Comparison of ENCODE assay signal across 8 cellular contexts in the genomic region with DNA sequence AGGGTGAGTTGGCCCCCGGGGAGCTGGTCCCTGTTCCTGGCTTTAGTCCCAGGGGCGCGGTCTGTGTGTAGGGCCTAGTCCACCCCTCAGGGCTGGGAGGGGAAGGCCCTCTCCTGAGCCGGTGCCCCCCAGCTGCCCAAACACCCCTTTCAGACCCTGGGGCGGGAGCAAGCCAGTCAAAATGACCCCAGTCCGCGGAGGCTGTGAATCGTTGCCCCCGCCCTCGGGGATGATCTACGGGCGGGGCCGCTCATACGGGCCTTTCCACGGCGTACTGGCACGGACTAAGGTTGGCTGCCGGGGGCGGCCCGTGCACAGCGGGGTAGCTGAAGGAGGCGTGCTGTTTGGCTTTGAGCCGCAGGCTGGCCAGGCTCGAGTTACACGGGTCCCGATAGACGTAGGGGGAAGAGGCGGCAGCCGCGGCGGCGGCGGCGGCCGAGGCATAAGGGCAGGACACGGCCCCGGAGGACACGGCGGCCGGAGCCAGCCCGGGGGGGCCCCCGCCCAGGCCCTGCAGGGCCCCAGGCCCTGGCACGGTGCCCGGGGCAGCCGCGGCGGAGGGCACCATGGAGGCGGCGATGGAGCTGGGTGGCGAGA. TPM values are rescaled to one million over a fixed set of nuclear protein-coding genes. Genes with fewer than 3 reads are reported as not detected.
A peak's percentile ranks its signal among the peaks of the same experiment; 100 is the strongest.
DNase-seq lines count a peak whose midpoint lies in the region; ATAC-seq and TF ChIP-seq lines count a peak whose summit lies in the region.

No MANE protein-coding gene starts in this region.

- peaks cover 26% of the 10 kb centered on the region for H3K4me1 Mint-ChIP-seq in MCF 10A (ENCODE audit: insufficient read depth, unreplicated experiment)

- BruUV-seq in MCF 10A (replicated peaks; lab: Mats Ljungman, UMichigan), result no TSS peak

- H3K4me3 Mint-ChIP-seq in MCF 10A (ENCODE audit: unreplicated experiment), result peak overlapping the region; percentile 68

- peak overlapping the region; percentile 42 for H3K4me3 ChIP-seq in AG09309 (ENCODE audit: control insufficient read depth, low read depth, low read length)
- H3K4me3 ChIP-seq in kidney epithelial cell (ENCODE audit: low read depth, low read length), result peak overlapping the region; percentile 47

- intact Hi-C loops in MCF 10A (cut with micrococcal nuclease), result loop anchor here (1.0 kb wide), 1 partner anchor 117 kb away; no protein-coding TSS in a partner anchor

- peaks cover 17% of the 10 kb centered on the region for H3K27me3 Mint-ChIP-seq in MCF 10A (ENCODE audit: insufficient read depth, unreplicated experiment)

- H3K27me3 ChIP-seq in kidney epithelial cell (ENCODE audit: control insufficient read depth, insufficient read depth, low read length), result peaks cover 31% of the 10 kb centered on the region

- no peaks in the 10 kb centered on the region for H3K36me3 ChIP-seq in kidney epithelial cell (ENCODE audit: control insufficient read depth, insufficient read depth, low read length)

- peaks cover 6% of the 10 kb centered on the region for H3K36me3 Mint-ChIP-seq in MCF 10A (ENCODE audit: insufficient read depth, unreplicated experiment)

- CTCF ChIA-PET in MCF 10A (lab: Yijun Ruan, JAX), result interaction anchor here (0.5 to 17.5 kb wide), 43 partner anchors 9 to 1016 kb away, joined by 3 to 354 read pairs (median 5); a partner anchor contains a TSS

- TF ChIP-seq CTCF in AG09309 (IDR thresholded peaks at IDR 0.05; ENCODE audit: control insufficient read depth, insufficient read depth, low read depth, low read length, missing control alignments), result no peak
- no peak for TF ChIP-seq CTCF in MCF 10A (IDR thresholded peaks at IDR 0.05; ENCODE audit: unreplicated experiment)
- TF ChIP-seq CTCF in kidney epithelial cell (IDR thresholded peaks at IDR 0.05; ENCODE audit: insufficient read depth, low read length, poor library complexity, severe bottlenecking), result no peak

- ATAC-seq in HG03432 (IDR thresholded peaks at IDR 0.05; ENCODE audit: unreplicated experiment), result peak; percentile 6
- no peak for ATAC-seq in HG02884 (IDR thresholded peaks at IDR 0.05; ENCODE audit: unreplicated experiment)
- ATAC-seq in GM19452 (IDR thresholded peaks at IDR 0.05; ENCODE audit: unreplicated experiment), result no peak

- DNase-seq in AG09309 (ENCODE audit: low read depth), result no peak
- DNase-seq in SHP77 (lab: John Stamatoyannopoulos, UW), result peak; percentile 42 to 69
- DNase-seq in MCF 10A (ENCODE audit: unreplicated experiment), result peak; percentile 83
- DNase-seq in kidney epithelial cell (ENCODE audit: low read depth), result no peak
- peak; percentile 15 to 36 for DNase-seq in stimulated activated CD4-positive, alpha-beta T cell treated with anti-CD3 and anti-CD28 coated beads, Interleukin-4, amount 100 ng/mL, for 4 hours

- POLR2A ChIA-PET in MCF 10A (lab: Yijun Ruan, JAX), result interaction anchor here (0.8 to 2.1 kb wide), 15 partner anchors 15 to 191 kb away, joined by 3 to 15 read pairs (median 4); a partner anchor contains a TSS

- no peaks in the 10 kb centered on the region for H3K9me3 Mint-ChIP-seq in MCF 10A (ENCODE audit: unreplicated experiment)

- no peak overlapping the region for H3K27ac Mint-ChIP-seq in MCF 10A (ENCODE audit: low read depth, unreplicated experiment)

RNA-seq across cellular contexts. Expression of a gene that starts 4.3 kb away (rescaled TPM):
- total RNA-seq in MCF 10A (2022), result not detected in 2 replicates
- total RNA-seq in kidney epithelial cell, result 0.55 and 1.1 TPM in 2 replicates

RNA-seq across cellular contexts. Expression of a gene that starts 10.9 kb away (rescaled TPM):
- total RNA-seq in MCF 10A (2022) (not detected in 2 replicates), kidney epithelial cell (0.14 and 0.21 TPM in 2 replicates)

RNA-seq across cellular contexts. Expression of a gene that starts 15.0 kb away (rescaled TPM):
- total RNA-seq in MCF 10A (2022) (50.0 and 50.6 TPM in 2 replicates), kidney epithelial cell (36.7 and 40.9 TPM in 2 replicates)

Comparison
In these comparisons a context has a peak if more than half of its experiments do, and no peak if none do; other contexts are left out.
1. DNase-seq: peak in SHP77 (2 of 2), MCF 10A (single experiment) and stimulated activated CD4-positive, alpha-beta T cell treated with anti-CD3 and anti-CD28 coated beads, Interleukin-4, amount 100 ng/mL, for 4 hours (2 of 2); none in AG09309 (single experiment) and kidney epithelial cell (single experiment).